In the genomic region with DNA sequence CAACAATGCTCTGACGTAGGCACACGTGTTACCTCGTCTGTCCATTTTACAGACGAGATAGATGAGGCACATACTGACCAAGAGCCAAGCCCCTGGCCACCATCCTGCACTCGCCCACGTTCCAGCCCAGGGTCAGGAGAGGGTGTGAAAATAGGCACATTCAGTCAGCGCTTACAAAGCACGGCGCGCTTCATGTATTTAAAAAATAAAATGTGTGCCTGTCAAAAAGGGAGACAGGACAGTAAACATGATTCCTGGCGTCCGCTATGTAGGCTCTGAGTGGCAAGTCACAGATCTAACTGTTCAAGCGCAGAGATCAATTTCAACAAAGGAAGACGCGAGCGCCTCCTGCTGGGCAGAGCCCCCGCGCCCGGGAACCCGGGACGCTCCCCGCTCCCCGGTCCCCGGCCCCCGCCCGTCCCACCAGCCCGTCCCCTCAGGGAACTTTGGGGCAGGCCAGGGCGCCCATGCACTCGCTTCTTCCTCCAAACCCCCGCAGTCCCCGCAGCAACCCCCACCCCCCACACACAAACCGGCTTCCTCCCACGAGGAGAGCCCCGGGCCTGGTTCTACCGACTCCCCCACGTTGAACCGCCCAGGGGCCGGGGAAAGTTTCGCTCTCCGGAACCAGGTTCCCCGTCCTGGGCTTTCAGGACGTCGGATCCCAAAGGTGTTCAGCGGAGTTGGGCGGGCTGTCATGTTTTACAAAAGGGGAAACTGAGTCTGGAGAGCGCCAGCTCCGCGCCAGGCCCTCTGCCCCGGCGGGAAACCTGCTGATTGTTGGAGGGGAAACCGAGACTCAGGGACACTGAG, we compare ENCODE assay signal across 8 cellular contexts. TPM values are rescaled to one million over a fixed set of nuclear protein-coding genes. Genes with fewer than 3 reads are reported as not detected.
A peak's percentile ranks its signal among the peaks of the same experiment; 100 is the strongest.
DNase-seq lines count a peak whose midpoint lies in the region; ATAC-seq and TF ChIP-seq lines count a peak whose summit lies in the region.

No MANE protein-coding gene starts in this region.

- H3K27ac Mint-ChIP-seq in activated naive CD8-positive, alpha-beta T cell, result peak overlapping the region; percentile 96
- peak overlapping the region; percentile 72 for H3K27ac Mint-ChIP-seq in glutamatergic neuron (ENCODE audit: unreplicated experiment)

- H3K4me3 Mint-ChIP-seq in activated naive CD8-positive, alpha-beta T cell, result peak overlapping the region; percentile 87
- peak overlapping the region; percentile 83 for H3K4me3 Mint-ChIP-seq in glutamatergic neuron (ENCODE audit: unreplicated experiment)

- ATAC-seq in omental fat pad (ENCODE audit: low FRiP score), result peak; percentile 36

- H3K4me1 Mint-ChIP-seq in activated naive CD8-positive, alpha-beta T cell (ENCODE audit: low read depth), result peaks cover 51% of the 10 kb centered on the region
- H3K4me1 Mint-ChIP-seq in glutamatergic neuron (ENCODE audit: low read depth, unreplicated experiment), result peaks cover 5% of the 10 kb centered on the region

- TF ChIP-seq POLR2A in suprapubic skin (IDR thresholded peaks at IDR 0.05), result no peak

- peak; percentile 90 for TF ChIP-seq CTCF in glutamatergic neuron (IDR thresholded peaks at IDR 0.05; ENCODE audit: partially characterized antibody, unreplicated experiment)
- no peak for TF ChIP-seq CTCF in omental fat pad (IDR thresholded peaks at IDR 0.05)
- peak; percentile 68 to 90 for TF ChIP-seq CTCF in suprapubic skin (IDR thresholded peaks at IDR 0.05)

- H3K9me3 ChIP-seq in suprapubic skin, result no peaks in the 10 kb centered on the region

- WGBS in suprapubic skin, result 4% methylated on average over 18 of the region's 51 CpGs

- no peaks in the 10 kb centered on the region for H3K36me3 ChIP-seq in suprapubic skin

- H3K9me3 Mint-ChIP-seq in activated naive CD8-positive, alpha-beta T cell (ENCODE audit: low read depth), result no peaks in the 10 kb centered on the region
- H3K9me3 Mint-ChIP-seq in glutamatergic neuron (ENCODE audit: unreplicated experiment), result peaks cover 2% of the 10 kb centered on the region

- no peaks in the 10 kb centered on the region for H3K27me3 Mint-ChIP-seq in activated naive CD8-positive, alpha-beta T cell
- peaks cover 3% of the 10 kb centered on the region for H3K27me3 Mint-ChIP-seq in glutamatergic neuron (ENCODE audit: unreplicated experiment)

- no peaks in the 10 kb centered on the region for H3K36me3 Mint-ChIP-seq in activated naive CD8-positive, alpha-beta T cell
- peaks cover 11% of the 10 kb centered on the region for H3K36me3 Mint-ChIP-seq in glutamatergic neuron (ENCODE audit: unreplicated experiment)

- DNase-seq in NCI-H524 (lab: John Stamatoyannopoulos, UW), result peak; percentile 29 to 72
- no peak for DNase-seq in NCI-H524 treated with DMSO at 0.1 percent for 48 hours (lab: John Stamatoyannopoulos, UW)
- DNase-seq in KG1 (lab: John Stamatoyannopoulos, UW), result peak; percentile 91
- peak; percentile 79 for DNase-seq in SKM-1 treated with dmso at 0.1 percent for 144 hours (lab: John Stamatoyannopoulos, UW; ENCODE audit: unreplicated experiment)
- DNase-seq in glutamatergic neuron, result peak; percentile 91
- peak; percentile 86 for DNase-seq in omental fat pad (ENCODE audit: low spot score)
- peak; percentile 91 to 92 for DNase-seq in suprapubic skin (ENCODE audit: low spot score in 2 of 2)

- H3K27ac ChIP-seq in suprapubic skin, result peak overlapping the region; percentile 89

- peaks cover 39% of the 10 kb centered on the region for H3K4me1 ChIP-seq in suprapubic skin

- peak overlapping the region; percentile 76 for H3K4me3 ChIP-seq in suprapubic skin

- H3K27me3 ChIP-seq in suprapubic skin, result no peaks in the 10 kb centered on the region

- TF ChIP-seq EP300 in suprapubic skin (IDR thresholded peaks at IDR 0.05), result no peak

RNA-seq across cellular contexts. Expression of a gene that starts 10.4 kb away (rescaled TPM):
- total RNA-seq in glutamatergic neuron (ENCODE audit: unreplicated experiment) (3.3 TPM), omental fat pad (1 to 10 TPM; 1.0 to 2.8 (median 1.4) TPM), suprapubic skin (1 to 10 TPM; 1.2 to 8.4 (median 2.7) TPM)

RNA-seq across cellular contexts. Expression of a gene that starts 13.8 kb away (rescaled TPM):
- total RNA-seq in glutamatergic neuron (ENCODE audit: unreplicated experiment) (not detected), omental fat pad (under 1 TPM in 2 of 4 donors, not detected in 2; 0.12 to 0.28 TPM), suprapubic skin (not detected)

RNA-seq across cellular contexts. Expression of a gene that starts 45.6 kb away (rescaled TPM):
- not detected for total RNA-seq in glutamatergic neuron (ENCODE audit: unreplicated experiment)
- 10 to 100 TPM; 11.0 to 51.6 (median 20.0) TPM for total RNA-seq in omental fat pad
- total RNA-seq in suprapubic skin, result 1 to 10 TPM; 1.9 to 3.9 (median 3.0) TPM

RNA-seq across cellular contexts. Expression of a gene that starts 48.8 kb away (rescaled TPM):
- total RNA-seq in glutamatergic neuron (ENCODE audit: unreplicated experiment) (not detected), omental fat pad (1 to 10 TPM in 3 of 4 donors, under 1 TPM in 1; 0.95 to 4.4 (median 1.5) TPM), suprapubic skin (10 to 100 TPM in 3 of 4 donors, 1 to 10 TPM in 1; 8.9 to 29.7 (median 12.4) TPM)

Comparison
In these comparisons a context has a peak if more than half of its experiments do, and no peak if none do; other contexts are left out.
1. CTCF ChIP-seq: peak in glutamatergic neuron (single experiment) and suprapubic skin (2 of 2); none in omental fat pad (0 of 3).